ENCODE assay signal across 2 cellular contexts in the genomic region with DNA sequence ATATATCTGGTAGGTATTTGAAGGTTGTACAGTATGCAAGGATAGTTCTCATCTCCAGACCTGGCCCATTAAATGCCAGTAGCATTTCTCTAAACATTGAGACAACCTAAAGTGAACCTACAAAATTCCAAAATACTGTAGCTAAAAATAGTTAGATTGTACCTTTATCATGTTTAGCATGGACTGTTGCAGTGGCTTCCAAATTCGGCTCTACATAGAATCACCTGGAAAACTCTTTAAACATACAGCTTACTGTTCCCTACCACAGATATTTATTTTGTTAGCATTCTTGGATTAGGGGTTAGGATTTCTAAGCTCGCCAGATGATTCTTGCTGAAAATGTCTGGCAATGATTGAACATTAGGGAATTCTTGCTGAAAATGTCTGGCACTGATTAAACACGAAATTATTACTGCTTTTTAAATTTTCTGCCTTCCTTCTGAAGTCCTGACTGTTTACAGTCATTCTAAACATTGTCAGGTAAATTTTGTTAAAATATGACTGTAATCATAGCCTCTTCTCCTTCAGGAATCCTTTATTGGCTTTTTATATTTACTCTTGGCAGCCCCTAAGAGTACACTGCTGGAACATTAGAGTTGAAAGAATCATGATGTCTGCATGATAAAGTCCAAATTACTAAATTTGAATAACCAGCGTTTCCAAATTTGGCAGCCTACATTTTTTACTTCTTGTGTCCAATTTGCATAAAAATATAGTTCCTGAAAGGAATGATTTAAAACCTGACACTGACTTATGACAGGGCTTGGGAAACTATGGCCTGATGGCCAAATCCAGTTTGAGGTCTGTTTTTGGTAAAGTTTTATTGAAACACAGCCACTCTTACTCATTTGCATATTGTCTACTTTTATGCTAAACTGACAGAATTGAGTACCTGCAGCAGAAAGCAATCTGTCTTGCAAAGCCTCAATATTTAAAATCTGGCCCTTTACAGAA.
A peak's percentile ranks its signal among the peaks of the same experiment; 100 is the strongest.
TF ChIP-seq lines count a peak whose summit lies in the region.

No MANE protein-coding gene starts in this region.

TF ChIP-seq in liver, 16 proteins besides CTCF, POLR2A, EP300 and RAD21:
- TF ChIP-seq HNF4A (conservative IDR thresholded peaks at IDR 0.05) (peak; percentile 28 to 44), TAF1 (conservative IDR thresholded peaks at IDR 0.05) (no peak), HNF4G (IDR thresholded peaks at IDR 0.05) (no peak), ZBTB33 (IDR thresholded peaks at IDR 0.05) (no peak), YY1 (IDR thresholded peaks at IDR 0.05) (no peak)

TF ChIP-seq in HepG2, 621 proteins besides CTCF, POLR2A, EP300 and RAD21:
- TF ChIP-seq MXD4 (CRISPR knock-in tag; IDR thresholded peaks at IDR 0.05) (no peak), MTA1 (CRISPR knock-in tag; IDR thresholded peaks at IDR 0.05; ENCODE audit: borderline replicate concordance) (no peak)
